In the genomic region with DNA sequence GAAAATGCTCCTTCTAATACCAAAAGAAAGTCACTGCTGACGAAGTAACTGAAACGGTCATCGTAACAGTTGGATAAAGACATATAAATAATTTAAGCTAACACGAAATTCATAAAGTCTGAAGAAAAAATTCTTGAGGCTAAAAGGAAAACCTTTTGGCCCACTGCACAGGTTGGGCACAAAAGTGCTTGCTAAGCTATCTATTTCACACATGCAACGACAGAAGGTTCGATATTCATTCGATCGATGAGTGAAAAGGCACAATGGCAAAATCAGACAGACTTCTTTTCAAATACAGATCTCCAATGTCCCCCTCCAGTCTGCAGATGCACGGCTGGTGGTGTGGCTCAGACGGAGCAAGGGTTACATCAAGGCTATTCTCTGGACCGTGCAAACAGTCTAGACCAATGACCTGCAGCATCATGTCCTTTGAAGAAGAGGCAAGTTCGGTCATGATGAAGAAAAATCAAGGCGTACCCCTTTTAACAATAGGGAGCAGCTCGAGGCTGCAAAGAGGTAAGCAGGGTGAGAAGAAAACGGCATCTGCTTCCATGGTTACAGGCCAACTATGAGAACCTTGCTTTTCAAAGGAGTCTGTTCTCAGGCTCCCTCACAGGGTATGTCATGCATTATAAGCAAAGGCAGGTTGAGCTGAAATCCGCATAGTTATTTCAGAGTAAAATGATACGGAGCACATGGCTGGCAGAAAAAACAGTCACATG, we compare ENCODE assay signal across 14 cellular contexts.
A peak's percentile ranks its signal among the peaks of the same experiment; 100 is the strongest.
DNase-seq lines count a peak whose midpoint lies in the region; ATAC-seq and TF ChIP-seq lines count a peak whose summit lies in the region.
"Had no signal": no experiment of that assay in that cellular context is flagged by ENCODE, and none has a peak within 500 bp of the region (broad histone marks: within the 10 kb centered on the region; RNA-seq: fewer than 3 reads in every experiment).

No MANE protein-coding gene starts in this region.

- ATAC-seq in CD4-positive, alpha-beta T cell (ENCODE audit: poor library complexity) = peak; percentile 80
- ATAC-seq in psoas muscle = peak; percentile 48 to 65 (median 56)
- ATAC-seq in GM21528 (IDR thresholded peaks at IDR 0.05; ENCODE audit: low FRiP score, unreplicated experiment) = no peak
- ATAC-seq in stimulated activated naive CD8-positive, alpha-beta T cell treated with anti-CD3 and anti-CD28 coated beads, Interleukin-15, Interleukin-2, amounts not matched to agents 100 U/mL and 50 U/mL, for 24 hours = no peak
- ATAC-seq in GM19324 (IDR thresholded peaks at IDR 0.05; ENCODE audit: low FRiP score, unreplicated experiment) = no peak

- no peaks in the 10 kb centered on the region for H3K9me3 Mint-ChIP-seq in CD4-positive, alpha-beta T cell
- H3K9me3 Mint-ChIP-seq: activated naive CD4-positive, alpha-beta T cell treated with anti-CD3 and anti-CD28 coated beads, Interleukin-2, amount 10 ng/mL, durations not matched to agents 7 days and 5 days had no signal

- H3K4me1 Mint-ChIP-seq in CD4-positive, alpha-beta T cell (ENCODE audit: low read depth) = peaks cover 29% of the 10 kb centered on the region
- H3K4me1 Mint-ChIP-seq: immature natural killer cell had no signal

- CTCF ChIA-PET in CD4-positive, alpha-beta T cell (lab: Charles Lee) = no interaction called here

- peak overlapping the region; percentile 25 for H3K4me3 Mint-ChIP-seq in CD4-positive, alpha-beta T cell
- H3K4me3 Mint-ChIP-seq: activated naive CD4-positive, alpha-beta T cell treated with anti-CD3 and anti-CD28 coated beads, Interleukin-2, amount 10 ng/mL, durations not matched to agents 7 days and 5 days; immature natural killer cell had no signal

- 47 to 59% (median 57%) methylated on average over 17 of the region's 17 CpGs for WGBS in psoas muscle, 3 donors
- WGBS in testis, 2 donors = 73 to 84% methylated on average over 17 of the region's 17 CpGs

- POLR2A ChIA-PET in CD4-positive, alpha-beta T cell (lab: Charles Lee) = interaction anchor here (0.7 to 0.9 kb wide), 2 partner anchors 11 to 1786 kb away, joined by 3 to 4 read pairs; no protein-coding TSS in a partner anchor

- H3K27ac Mint-ChIP-seq in CD4-positive, alpha-beta T cell = peak overlapping the region; percentile 32
- H3K27ac Mint-ChIP-seq: activated naive CD4-positive, alpha-beta T cell treated with anti-CD3 and anti-CD28 coated beads, Interleukin-2, amount 10 ng/mL, durations not matched to agents 7 days and 5 days; immature natural killer cell had no signal

- H3K4me1 ChIP-seq in psoas muscle (no peaks in the 10 kb centered on the region), testis (no peaks in the 10 kb centered on the region)

- no peaks in the 10 kb centered on the region for H3K27me3 Mint-ChIP-seq in CD4-positive, alpha-beta T cell
- H3K27me3 Mint-ChIP-seq: activated naive CD4-positive, alpha-beta T cell treated with anti-CD3 and anti-CD28 coated beads, Interleukin-2, amount 10 ng/mL, durations not matched to agents 7 days and 5 days had no signal

- intact Hi-C loops in CD4-positive, alpha-beta T cell (cut with DNase I, micrococcal nuclease) = no loop called here
- intact Hi-C loops in psoas muscle (cut with DNase I) = loop anchor here (5.0 to 10.0 kb wide), 4 partner anchors 97 to 115 kb away; no protein-coding TSS in a partner anchor
- intact Hi-C loops in testis (cut with DNase I; ENCODE audit: low total_unique reads) = no loop called here

- no peak overlapping the region for H3K27ac ChIP-seq in CD4-positive, alpha-beta T cell (ENCODE audit: low read depth, low read length)
- H3K27ac ChIP-seq in psoas muscle (peak overlapping the region; percentile 4), testis (no peak overlapping the region)

- no peak for TF ChIP-seq CTCF in CD4-positive, alpha-beta T cell (IDR thresholded peaks at IDR 0.05)
- TF ChIP-seq CTCF in psoas muscle (IDR thresholded peaks at IDR 0.05) (no peak), testis (IDR thresholded peaks at IDR 0.05) (no peak)

- no peaks in the 10 kb centered on the region for H3K36me3 Mint-ChIP-seq in CD4-positive, alpha-beta T cell (ENCODE audit: low read depth)
- H3K36me3 Mint-ChIP-seq: activated naive CD4-positive, alpha-beta T cell treated with anti-CD3 and anti-CD28 coated beads, Interleukin-2, amount 10 ng/mL, durations not matched to agents 7 days and 5 days; immature natural killer cell had no signal

- TF ChIP-seq POLR2A in testis (IDR thresholded peaks at IDR 0.05) = no peak

- H3K9me3 ChIP-seq in CD4-positive, alpha-beta T cell (ENCODE audit: control insufficient read depth, low read length) = no peaks in the 10 kb centered on the region
- H3K9me3 ChIP-seq in psoas muscle = no peaks in the 10 kb centered on the region
- H3K9me3 ChIP-seq in testis = no peaks in the 10 kb centered on the region

- no peaks in the 10 kb centered on the region for H3K27me3 ChIP-seq in CD4-positive, alpha-beta T cell (ENCODE audit: control insufficient read depth, insufficient read depth, low read length)
- no peaks in the 10 kb centered on the region for H3K27me3 ChIP-seq in psoas muscle (ENCODE audit: insufficient read depth in 3 of 3, low read length in 2 of 3)
- H3K27me3 ChIP-seq in testis = no peaks in the 10 kb centered on the region

- H3K36me3 ChIP-seq in psoas muscle (ENCODE audit: insufficient read depth in 1 of 2, low read depth in 1 of 2) (no peaks in the 10 kb centered on the region), testis (ENCODE audit: low read depth, missing control alignments) (no peaks in the 10 kb centered on the region)

- no peak for DNase-seq in CD4-positive, alpha-beta T cell
- DNase-seq in astrocyte of the hippocampus (ENCODE audit: low read depth, low spot score) = peak; percentile 69
- DNase-seq in hippocampal formation (lab: John Stamatoyannopoulos, UW) = peak; percentile 53 to 71
- DNase-seq in psoas muscle = peak in 1 of 2 donors; percentile 24
- no peak for DNase-seq in stimulated activated naive CD8-positive, alpha-beta T cell treated with anti-CD3 and anti-CD28 coated beads, Interleukin-15, Interleukin-2, amounts not matched to agents 100 U/mL and 50 U/mL, for 24 hours
- DNase-seq in testis = no peak
- DNase-seq: activated naive CD4-positive, alpha-beta T cell treated with anti-CD3 and anti-CD28 coated beads, Interleukin-2, amount 10 ng/mL, durations not matched to agents 7 days and 5 days; DMS 273 treated with DMSO at 0.1 percent for 48 hours; immature natural killer cell; NCI-H2107; trophoblast cell had no signal

- H3K4me3 ChIP-seq in psoas muscle (peak overlapping the region; percentile 57), testis (no peak overlapping the region)
- H3K4me3 ChIP-seq: smooth muscle cell had no signal

Comparison
In these comparisons a context has a peak if more than half of its experiments do, and no peak if none do; other contexts are left out.
1. ATAC-seq: peak in CD4-positive, alpha-beta T cell (single experiment) and psoas muscle (4 of 4); none in GM21528 (single experiment), stimulated activated naive CD8-positive, alpha-beta T cell treated with anti-CD3 and anti-CD28 coated beads, Interleukin-15, Interleukin-2, amounts not matched to agents 100 U/mL and 50 U/mL, for 24 hours (single experiment) and GM19324 (single experiment).
2. DNase-seq: peak in astrocyte of the hippocampus (single experiment) and hippocampal formation (2 of 2); none in CD4-positive, alpha-beta T cell (0 of 10), stimulated activated naive CD8-positive, alpha-beta T cell treated with anti-CD3 and anti-CD28 coated beads, Interleukin-15, Interleukin-2, amounts not matched to agents 100 U/mL and 50 U/mL, for 24 hours (single experiment) and testis (single experiment).
3. intact Hi-C loops: an anchor here in psoas muscle (5.0 to 10.0 kb wide); none called in CD4-positive, alpha-beta T cell and testis.